ENCODE assay signal across 14 cellular contexts in the genomic region with DNA sequence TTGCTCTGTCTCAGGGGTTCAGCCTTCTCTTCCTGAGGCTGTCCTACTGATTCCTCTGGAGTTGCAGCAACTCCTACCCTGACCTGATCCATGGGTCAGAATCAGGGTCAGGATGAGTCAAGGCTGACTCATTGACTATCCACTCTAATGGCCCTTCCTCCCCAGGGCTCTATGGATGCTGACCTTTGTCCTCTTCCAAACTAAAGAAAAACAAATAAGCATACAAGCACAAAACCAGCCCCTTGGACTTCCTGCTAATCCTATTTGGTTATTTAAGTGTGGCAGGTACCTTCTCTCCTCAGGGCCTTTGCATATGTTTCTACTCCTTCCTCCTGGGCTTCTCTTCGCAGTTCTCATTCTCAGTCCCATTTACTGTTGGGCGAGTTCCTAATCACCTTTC.
DNase-seq lines count a peak whose midpoint lies in the region; ATAC-seq and TF ChIP-seq lines count a peak whose summit lies in the region.
"Had no signal": no experiment of that assay in that cellular context is flagged by ENCODE, and none has a peak within 500 bp of the region (broad histone marks: within the 10 kb centered on the region; RNA-seq: fewer than 3 reads in every experiment).

No MANE protein-coding gene starts in this region.

- no TSS peak for BruUV-seq in Caco-2 (replicated peaks; lab: Mats Ljungman, UMichigan)

- no peak overlapping the region for H2AFZ ChIP-seq in H9 (ENCODE audit: low read length)

- H3K23me2 ChIP-seq in H9 (ENCODE audit: insufficient read length, low read depth, low read length, poor library complexity, severe bottlenecking): no peaks in the 10 kb centered on the region

- no peaks in the 10 kb centered on the region for H3K79me2 ChIP-seq in H9 (ENCODE audit: insufficient read depth, low read length)

- H3K4me1 ChIP-seq in Caco-2 (peaks cover 36% of the 10 kb centered on the region), lung (ENCODE audit: control insufficient read depth in 2 of 2, insufficient read depth in 2 of 2, low read length in 2 of 2) (peaks cover 0 to 6% of the 10 kb centered on the region in 2 donors), H9 (ENCODE audit: insufficient read depth, low read length) (no peaks in the 10 kb centered on the region)
- no peaks in the 10 kb centered on the region for H3K4me1 ChIP-seq in CD4-positive, alpha-beta memory T cell (ENCODE audit: insufficient read depth, low read length)
- H3K4me1 ChIP-seq: BE2C had no signal

- H3K9me3 ChIP-seq in Caco-2 (no peaks in the 10 kb centered on the region), lung (ENCODE audit: control insufficient read depth in 2 of 2, insufficient read depth in 1 of 2, low read length in 1 of 2) (peaks cover 0 to 2% of the 10 kb centered on the region in 2 donors), H9 (ENCODE audit: control insufficient read depth, low read depth, low read length) (no peaks in the 10 kb centered on the region)
- no peaks in the 10 kb centered on the region for H3K9me3 ChIP-seq in CD4-positive, alpha-beta memory T cell (ENCODE audit: control insufficient read depth in 1 of 2, low read length in 2 of 2)
- H3K9me3 ChIP-seq: BE2C had no signal

- intact Hi-C loops in Caco-2 (cut with micrococcal nuclease; ENCODE audit: unreplicated experiment): loop anchor here (1.0 to 5.0 kb wide), 2 partner anchors 17 to 44 kb away; no protein-coding TSS in a partner anchor
- intact Hi-C loops in CD4-positive, alpha-beta memory T cell (cut with micrococcal nuclease): no loop called here

- H2BK12ac ChIP-seq in H9 (ENCODE audit: insufficient read length, low read depth, low read length): no peak overlapping the region

- H3K4me3 Mint-ChIP-seq in Caco-2 (ENCODE audit: unreplicated experiment) (no peak overlapping the region), H9 (no peak overlapping the region)
- no peak overlapping the region for H3K4me3 Mint-ChIP-seq in CD4-positive, alpha-beta memory T cell

- no peak overlapping the region for H4K8ac ChIP-seq in H9 (replicated peaks; ENCODE audit: insufficient read length, low read depth, low read length)

- no peak overlapping the region for H2AK5ac ChIP-seq in H9 (ENCODE audit: insufficient read length, low read length)

- no peak overlapping the region for H4K91ac ChIP-seq in H9 (ENCODE audit: insufficient read length, low read depth, low read length)

- H3K4me2 ChIP-seq in H9 (ENCODE audit: insufficient read depth, insufficient read length, low read length): no peak overlapping the region

- in situ Hi-C loops in G401 (cut with HindIII; ENCODE audit: low sequenced_read_pairs): no loop called here

- H4K20me1 ChIP-seq in H9 (ENCODE audit: control insufficient read depth, insufficient read depth, insufficient read length): no peaks in the 10 kb centered on the region

- TF ChIP-seq CTCF in Caco-2 (IDR thresholded peaks at IDR 0.05; ENCODE audit: insufficient read depth in 1 of 2, low read depth in 1 of 2, low read length in 1 of 2, severe bottlenecking in 1 of 2, unreplicated experiment in 1 of 2) (no peak), epithelial cell of proximal tubule (conservative IDR thresholded peaks at IDR 0.05; ENCODE audit: low read depth, low read length) (no peak), lung (IDR thresholded peaks at IDR 0.05; ENCODE audit: control extremely low read depth, extremely low read depth) (no peak), H9 (conservative IDR thresholded peaks at IDR 0.05) (no peak)

- peaks cover 6% of the 10 kb centered on the region for H3K9me3 Mint-ChIP-seq in Caco-2 (ENCODE audit: unreplicated experiment)
- no peaks in the 10 kb centered on the region for H3K9me3 Mint-ChIP-seq in H9
- no peaks in the 10 kb centered on the region for H3K9me3 Mint-ChIP-seq in CD4-positive, alpha-beta memory T cell

- no peak overlapping the region for H3K4me3 ChIP-seq in Caco-2 (ENCODE audit: low read depth, low read length)
- H3K4me3 ChIP-seq in epithelial cell of proximal tubule (ENCODE audit: low read depth, low read length): no peak overlapping the region
- no peak overlapping the region for H3K4me3 ChIP-seq in lung
- H3K4me3 ChIP-seq in CD4-positive, alpha-beta memory T cell (ENCODE audit: low read length in 2 of 2): no peak overlapping the region
- H3K4me3 ChIP-seq: dorsolateral prefrontal cortex had no signal

- CTCF ChIA-PET in Caco-2 (lab: Charles Lee): no interaction called here
- CTCF ChIA-PET in CD4-positive, alpha-beta memory T cell (lab: Charles Lee; ENCODE audit: partially characterized antibody): no interaction called here

- POLR2A ChIA-PET in Caco-2 (lab: Charles Lee): no interaction called here
- POLR2A ChIA-PET in CD4-positive, alpha-beta memory T cell (lab: Charles Lee; ENCODE audit: partially characterized antibody): no interaction called here

- no peak overlapping the region for H3K18ac ChIP-seq in H9 (ENCODE audit: insufficient read length, low read depth, low read length)

- no peak overlapping the region for H3K4ac ChIP-seq in H9 (ENCODE audit: low read depth, low read length)

- H3K56ac ChIP-seq in H9 (ENCODE audit: insufficient read length, low read depth, low read length): no peak overlapping the region

- no peak overlapping the region for H3K23ac ChIP-seq in H9 (ENCODE audit: insufficient read length, low read depth, low read length)

- H3K27me3 ChIP-seq in Caco-2 (replicated peaks; ENCODE audit: control insufficient read depth, insufficient read depth, low read length): no peaks in the 10 kb centered on the region
- H3K27me3 ChIP-seq in lung (ENCODE audit: control insufficient read depth, insufficient read depth): no peaks in the 10 kb centered on the region
- no peaks in the 10 kb centered on the region for H3K27me3 ChIP-seq in H9 (ENCODE audit: insufficient read depth, low read length)
- H3K27me3 ChIP-seq in CD4-positive, alpha-beta memory T cell (ENCODE audit: insufficient read depth, low read length): no peaks in the 10 kb centered on the region
- H3K27me3 ChIP-seq: BE2C, dorsolateral prefrontal cortex had no signal

- H3T11ph ChIP-seq in H9 (ENCODE audit: low read length): no peak overlapping the region

- H3K79me1 ChIP-seq in H9 (ENCODE audit: insufficient read depth, low read depth, low read length, poor library complexity, severe bottlenecking): no peaks in the 10 kb centered on the region

- H3K14ac ChIP-seq in H9 (ENCODE audit: insufficient read depth, low read length): no peak overlapping the region

- ATAC-seq in lung (ENCODE audit: insufficient read depth, low FRiP score): peak; percentile 31

- H3K27ac Mint-ChIP-seq in Caco-2 (ENCODE audit: unreplicated experiment) (peak overlapping the region; percentile 40), H9 (no peak overlapping the region)
- no peak overlapping the region for H3K27ac Mint-ChIP-seq in CD4-positive, alpha-beta memory T cell

- peaks cover 29% of the 10 kb centered on the region for H3K4me1 Mint-ChIP-seq in Caco-2 (ENCODE audit: low read depth, unreplicated experiment)
- H3K4me1 Mint-ChIP-seq in H9: peaks cover 0 to 9% of the 10 kb centered on the region in 2 experiments; a peak in 1 of 4 replicates
- no peaks in the 10 kb centered on the region for H3K4me1 Mint-ChIP-seq in CD4-positive, alpha-beta memory T cell

- 83 to 85% methylated on average over 2 of the region's 2 CpGs for WGBS in lung, 2 donors
- no CpG with 5 or more reads among the region's 2 CpGs for WGBS in H9 (ENCODE audit: extremely low coverage, insufficient read length, low lambda C conversion rate)

- no peak overlapping the region for H2BK20ac ChIP-seq in H9 (ENCODE audit: low read depth, low read length, poor library complexity, severe bottlenecking)

- no peaks in the 10 kb centered on the region for H3K36me3 Mint-ChIP-seq in Caco-2 (ENCODE audit: insufficient read depth, unreplicated experiment)
- H3K36me3 Mint-ChIP-seq in H9 (ENCODE audit: insufficient read depth in 1 of 3, low read depth in 3 of 3): no peaks in the 10 kb centered on the region
- H3K36me3 Mint-ChIP-seq in CD4-positive, alpha-beta memory T cell: no peaks in the 10 kb centered on the region

- H3K36me3 ChIP-seq in Caco-2 (ENCODE audit: control insufficient read depth, insufficient read depth, low read length) (no peaks in the 10 kb centered on the region), lung (ENCODE audit: control insufficient read depth in 2 of 2, insufficient read depth in 2 of 2, low read length in 2 of 2) (no peaks in the 10 kb centered on the region)
- H3K36me3 ChIP-seq in CD4-positive, alpha-beta memory T cell (ENCODE audit: insufficient read depth, low read length): no peaks in the 10 kb centered on the region
- H3K36me3 ChIP-seq: BE2C had no signal

- H3K27ac ChIP-seq in lung (ENCODE audit: low read depth in 1 of 2, low read length in 1 of 2): no peak overlapping the region
- no peak overlapping the region for H3K27ac ChIP-seq in H9 (ENCODE audit: insufficient read length, low read depth, low read length)
- no peak overlapping the region for H3K27ac ChIP-seq in CD4-positive, alpha-beta memory T cell (ENCODE audit: low read depth, low read length)
- H3K27ac ChIP-seq: dorsolateral prefrontal cortex had no signal

- no peak overlapping the region for H2BK15ac ChIP-seq in H9 (ENCODE audit: low read depth, low read length)

- DNase-seq in Caco-2: peak; percentile 64 to 77
- peak; percentile 69 for DNase-seq in M059J (ENCODE audit: low read depth)
- peak; percentile 32 for DNase-seq in epithelial cell of proximal tubule (ENCODE audit: low read depth)
- no peak for DNase-seq in lung (ENCODE audit: low spot score)
- no peak for DNase-seq in H9
- DNase-seq in CD4-positive, alpha-beta memory T cell: no peak
- no peak for DNase-seq in hypothalamus (lab: John Stamatoyannopoulos, UW)
- no peak for DNase-seq in G401 (ENCODE audit: low spot score)
- DNase-seq: activated CD4-positive, CD25-positive, alpha-beta regulatory T cell treated with anti-CD3 and anti-CD28 coated beads, Interleukin-2, amount 50 U/mL, for 72 hours; BE2C; dorsolateral prefrontal cortex; GDM1; NCI-H82; stimulated activated CD4-positive, alpha-beta T cell treated with anti-CD3 and anti-CD28 coated beads, Interleukin-2, amount 100 ng/mL, for 24 hours had no signal

- H3K9ac ChIP-seq in H9 (ENCODE audit: extremely low read depth, insufficient read length, low read length): no peak overlapping the region

- no peak overlapping the region for H2BK5ac ChIP-seq in H9 (ENCODE audit: insufficient read length, low read length)

- H3K27me3 Mint-ChIP-seq in Caco-2 (ENCODE audit: insufficient read depth, unreplicated experiment) (no peaks in the 10 kb centered on the region), H9 (ENCODE audit: low read depth) (peaks cover 31% of the 10 kb centered on the region)
- peaks cover 15 to 23% of the 10 kb centered on the region in 2 donors for H3K27me3 Mint-ChIP-seq in CD4-positive, alpha-beta memory T cell

- no peak overlapping the region for H2BK120ac ChIP-seq in H9 (ENCODE audit: low read depth, low read length, poor library complexity, severe bottlenecking)

- H4K5ac ChIP-seq in H9 (ENCODE audit: insufficient read length, low read depth, low read length): no peak overlapping the region

Comparison
In these comparisons a context has a peak if more than half of its experiments do, and no peak if none do; other contexts are left out.
1. DNase-seq: peak in Caco-2 (2 of 2), M059J (single experiment) and epithelial cell of proximal tubule (single experiment); none in lung (single experiment), H9 (single experiment), CD4-positive, alpha-beta memory T cell (0 of 5), hypothalamus (0 of 51) and G401 (single experiment).